Comparison of ENCODE assay signal across 4 cellular contexts in genomic region chr15:98438907-98439306, GRCh38.
"Had no signal": no experiment of that assay in that cellular context is flagged by ENCODE, and none has a peak within 500 bp of the region (broad histone marks: within the 10 kb centered on the region; RNA-seq: fewer than 3 reads in every experiment).

No MANE protein-coding gene starts in this region.

- H3K4me3 ChIP-seq: GM23248 had no signal

- DNase-seq: GM23248, GOT3, H9, HCEC 1CT had no signal

- H3K27ac ChIP-seq: GM23248 had no signal
